Comparison of ENCODE assay signal across 21 cellular contexts in the genomic region with DNA sequence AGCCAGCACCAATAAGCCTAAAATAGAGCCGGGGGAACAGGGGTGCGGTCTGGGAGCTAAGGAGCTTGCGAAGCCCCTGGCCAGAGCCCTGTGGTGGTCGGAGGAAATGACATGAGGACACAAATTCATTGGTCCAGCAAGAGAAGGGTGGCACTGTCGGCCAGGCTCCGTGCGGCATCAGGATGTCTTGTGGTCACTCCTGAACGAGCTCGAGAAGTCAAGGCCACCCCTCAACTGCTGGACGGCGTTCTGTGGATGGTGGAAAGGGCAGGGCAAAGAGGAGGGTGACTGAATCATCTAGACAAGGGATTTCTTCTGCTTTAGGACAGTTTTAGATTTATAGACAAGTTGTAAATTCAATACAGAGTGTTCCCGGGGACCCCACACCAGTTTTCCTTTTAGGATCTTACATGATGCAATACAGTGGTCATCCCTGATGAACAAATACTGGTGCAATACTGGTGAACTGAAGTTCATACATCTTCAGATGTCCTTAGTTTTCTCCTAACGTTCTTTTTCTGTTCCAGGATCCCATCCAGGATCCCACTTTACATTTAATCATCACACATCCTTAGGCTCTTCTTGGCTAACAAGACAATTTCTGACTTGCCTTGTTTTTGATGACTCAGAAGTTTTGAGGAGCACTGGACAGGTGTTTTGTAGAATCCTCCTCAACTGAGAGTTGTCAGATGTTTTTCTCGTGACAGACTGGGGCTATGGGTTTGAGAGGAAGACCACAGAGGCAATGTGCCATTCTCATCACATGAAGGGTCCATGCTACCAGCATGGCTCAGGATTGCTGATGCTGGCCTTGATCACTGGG. TPM values are rescaled to one million over a fixed set of nuclear protein-coding genes. Genes with fewer than 3 reads are reported as not detected.
A peak's percentile ranks its signal among the peaks of the same experiment; 100 is the strongest.
DNase-seq lines count a peak whose midpoint lies in the region; ATAC-seq, FAIRE-seq and TF ChIP-seq lines count a peak whose summit lies in the region.
"Had no signal": no experiment of that assay in that cellular context is flagged by ENCODE, and none has a peak within 500 bp of the region (broad histone marks: within the 10 kb centered on the region; RNA-seq: fewer than 3 reads in every experiment).

No MANE protein-coding gene starts in this region.

- H3K27ac Mint-ChIP-seq in Caco-2 (ENCODE audit: unreplicated experiment) (peak overlapping the region; percentile 24), astrocyte (ENCODE audit: unreplicated experiment) (peak overlapping the region; percentile 68)
- H3K27ac Mint-ChIP-seq: B cell, GM23338 had no signal

- H3K4me1 ChIP-seq in A549 (peaks cover 47% of the 10 kb centered on the region), Caco-2 (0 out of 2 replicates have a peak, but pooled peaks cover 3% of the 10 kb centered on the region), astrocyte (ENCODE audit: insufficient read depth, low read length) (peaks cover 7% of the 10 kb centered on the region), keratinocyte (ENCODE audit: control insufficient read depth, extremely low read depth, insufficient read depth, low read length) (peaks cover 25% of the 10 kb centered on the region)

- intact Hi-C loops in Caco-2 (cut with micrococcal nuclease; ENCODE audit: unreplicated experiment): no loop called here

- DNase-seq in A549 (ENCODE audit: low read depth in 1 of 2, low spot score in 1 of 2): no peak
- DNase-seq in Caco-2: no peak
- DNase-seq in astrocyte (ENCODE audit: low read depth): no peak
- DNase-seq in keratinocyte (ENCODE audit: low read depth, low spot score): no peak
- DNase-seq in Ammon's horn (ENCODE audit: low spot score): no peak
- DNase-seq in COR-L47 (lab: John Stamatoyannopoulos, UW): no peak
- DNase-seq: DMS53, EL, KG1, NCI-H1417, NCI-H187 treated with DMSO at 0.1 percent for 48 hours, NCI-H226, NCI-H524, NCI-H82, SHP77 treated with DMSO at 0.1 percent for 48 hours, SK-N-SH had no signal

- H3K79me2 ChIP-seq in astrocyte (ENCODE audit: insufficient read depth, low read length) (no peaks in the 10 kb centered on the region), keratinocyte (ENCODE audit: control insufficient read depth, insufficient read depth, low read length) (no peaks in the 10 kb centered on the region)

- no peaks in the 10 kb centered on the region for H3K9me1 ChIP-seq in keratinocyte (ENCODE audit: control insufficient read depth, extremely low read depth, insufficient read depth, low read length)

- no peak overlapping the region for H3K9ac ChIP-seq in astrocyte (ENCODE audit: low read length)
- H3K9ac ChIP-seq in keratinocyte (ENCODE audit: control insufficient read depth, extremely low read depth, insufficient read depth, low read length): no peak overlapping the region
- H3K9ac ChIP-seq: SK-N-SH had no signal

- dilution Hi-C loops in keratinocyte (cut with MboI; ENCODE audit: extremely low pct_ligation_motif_present, low sequenced_read_pairs): no loop called here

- TF ChIP-seq POLR2A in A549 (IDR thresholded peaks at IDR 0.05; ENCODE audit: low read length): no peak

- H3K9me3 ChIP-seq in A549 (no peaks in the 10 kb centered on the region), Caco-2 (no peaks in the 10 kb centered on the region), astrocyte (ENCODE audit: insufficient read depth, low read depth, low read length) (no peaks in the 10 kb centered on the region), keratinocyte (ENCODE audit: control insufficient read depth, low read depth, low read length) (no peaks in the 10 kb centered on the region)
- H3K9me3 ChIP-seq: SK-N-SH had no signal

- POLR2A ChIA-PET in A549 (lab: Yijun Ruan, JAX): no interaction called here
- POLR2A ChIA-PET in Caco-2 (lab: Charles Lee): no interaction called here

- H3K4me1 Mint-ChIP-seq in Caco-2 (ENCODE audit: low read depth, unreplicated experiment): no peaks in the 10 kb centered on the region
- H3K4me1 Mint-ChIP-seq in astrocyte (ENCODE audit: low read depth, unreplicated experiment): peaks cover 4% of the 10 kb centered on the region
- H3K4me1 Mint-ChIP-seq: B cell had no signal

- WGBS in A549 (ENCODE audit: missing lambda C conversion rate): 82% methylated on average over 14 of the region's 14 CpGs

- no peak for TF ChIP-seq RAD21 in A549 (conservative IDR thresholded peaks at IDR 0.05 in 1 of 2, IDR thresholded peaks at IDR 0.05 in 1 of 2)

- ATAC-seq in A549 (no peak), HG02759 (IDR thresholded peaks at IDR 0.05; ENCODE audit: unreplicated experiment) (no peak)
- ATAC-seq: GM12878, GM23338 had no signal

- H3K4me2 ChIP-seq in A549 (no peak overlapping the region), astrocyte (ENCODE audit: low read length) (no peak overlapping the region), keratinocyte (ENCODE audit: control insufficient read depth, extremely low read depth, insufficient read depth, low read depth, low read length) (no peak overlapping the region)
- H3K4me2 ChIP-seq: GM23338, SK-N-SH had no signal

- H3K27ac ChIP-seq in A549 (peak overlapping the region; percentile 29 to 40; a peak in 3 of 6 replicates), astrocyte (ENCODE audit: low read depth, low read length) (no peak overlapping the region), keratinocyte (ENCODE audit: control insufficient read depth, insufficient read depth, low read length) (no peak overlapping the region)

- TF ChIP-seq EP300 in A549 (IDR thresholded peaks at IDR 0.05): no peak

- H3K27me3 Mint-ChIP-seq in Caco-2 (ENCODE audit: insufficient read depth, unreplicated experiment): no peaks in the 10 kb centered on the region
- peaks cover 45% of the 10 kb centered on the region for H3K27me3 Mint-ChIP-seq in astrocyte (ENCODE audit: low read depth, unreplicated experiment)
- H3K27me3 Mint-ChIP-seq: B cell had no signal

- H4K20me1 ChIP-seq in astrocyte (ENCODE audit: insufficient read depth, low read length): no peaks in the 10 kb centered on the region
- H4K20me1 ChIP-seq in keratinocyte (ENCODE audit: control insufficient read depth, extremely low read depth, insufficient read depth, low read length): no peaks in the 10 kb centered on the region

- no peaks in the 10 kb centered on the region for H3K27me3 ChIP-seq in Caco-2 (replicated peaks; ENCODE audit: control insufficient read depth, insufficient read depth, low read length)
- peaks cover 25% of the 10 kb centered on the region for H3K27me3 ChIP-seq in astrocyte (ENCODE audit: insufficient read depth, low read length)
- peaks cover 16% of the 10 kb centered on the region for H3K27me3 ChIP-seq in keratinocyte (ENCODE audit: control insufficient read depth, extremely low read depth, insufficient read depth, low read length)

- CTCF ChIA-PET in A549 (lab: Yijun Ruan, JAX): interaction anchor here (0.6 to 1.0 kb wide), 5 partner anchors 9 to 588 kb away, joined by 3 read pairs; a partner anchor contains a TSS
- CTCF ChIA-PET in Caco-2 (lab: Charles Lee): no interaction called here

- H3K36me3 ChIP-seq in Caco-2 (ENCODE audit: control insufficient read depth, insufficient read depth, low read length): no peaks in the 10 kb centered on the region
- no peaks in the 10 kb centered on the region for H3K36me3 ChIP-seq in astrocyte (ENCODE audit: insufficient read depth, low read length)
- no peaks in the 10 kb centered on the region for H3K36me3 ChIP-seq in keratinocyte (ENCODE audit: control insufficient read depth in 2 of 2, extremely low read depth in 1 of 2, insufficient read depth in 2 of 2, low read length in 2 of 2)

- no peaks in the 10 kb centered on the region for H3K9me3 Mint-ChIP-seq in Caco-2 (ENCODE audit: unreplicated experiment)
- H3K9me3 Mint-ChIP-seq in astrocyte (ENCODE audit: unreplicated experiment): peaks cover 6% of the 10 kb centered on the region
- H3K9me3 Mint-ChIP-seq: GM23338 had no signal

- BruUV-seq in Caco-2 (replicated peaks; lab: Mats Ljungman, UMichigan): no TSS peak

- H3K36me3 Mint-ChIP-seq in Caco-2 (ENCODE audit: insufficient read depth, unreplicated experiment) (no peaks in the 10 kb centered on the region), astrocyte (ENCODE audit: low read depth, unreplicated experiment) (no peaks in the 10 kb centered on the region)

- TF ChIP-seq CTCF in A549 (IDR thresholded peaks at IDR 0.05) (no peak), Caco-2 (IDR thresholded peaks at IDR 0.05; ENCODE audit: insufficient read depth in 1 of 2, low read depth in 1 of 2, low read length in 1 of 2, severe bottlenecking in 1 of 2, unreplicated experiment in 1 of 2) (no peak), astrocyte (IDR thresholded peaks at IDR 0.05; ENCODE audit: insufficient read depth, low read depth, low read length) (no peak), keratinocyte (optimal IDR thresholded peaks at IDR 0.05 in 1 of 3, IDR thresholded peaks at IDR 0.05 in 1 of 3, conservative IDR thresholded peaks at IDR 0.05 in 1 of 3; ENCODE audit: extremely low read depth in 1 of 3, insufficient read depth in 2 of 3, low read length in 3 of 3) (no peak)

- H2AFZ ChIP-seq in astrocyte (ENCODE audit: low read depth, low read length) (no peak overlapping the region), keratinocyte (ENCODE audit: control insufficient read depth, low read length) (no peak overlapping the region)
- H2AFZ ChIP-seq: GM23338 had no signal

- H3K4me3 ChIP-seq in A549: no peak overlapping the region
- no peak overlapping the region for H3K4me3 ChIP-seq in Caco-2 (ENCODE audit: low read depth, low read length)
- no peak overlapping the region for H3K4me3 ChIP-seq in astrocyte (ENCODE audit: insufficient read depth, low read depth, low read length)
- no peak overlapping the region for H3K4me3 ChIP-seq in keratinocyte (ENCODE audit: control insufficient read depth in 2 of 3, extremely low read depth in 1 of 3, insufficient read depth in 2 of 3, low read depth in 1 of 3, low read length in 3 of 3)
- H3K4me3 ChIP-seq: GM12878, GM23338 had no signal

- FAIRE-seq in A549 (lab: Jason Lieb, UNC) (no peak), astrocyte (lab: Jason Lieb, UNC) (no peak), keratinocyte (lab: Jason Lieb, UNC) (peak; percentile 85)
- FAIRE-seq: GM12878 had no signal

- H3K4me3 Mint-ChIP-seq in Caco-2 (ENCODE audit: unreplicated experiment) (no peak overlapping the region), astrocyte (ENCODE audit: unreplicated experiment) (no peak overlapping the region)
- H3K4me3 Mint-ChIP-seq: B cell, GM23338 had no signal

RNA-seq across cellular contexts. Expression of a gene that starts 13.2 kb away (rescaled TPM):
- polyA plus RNA-seq in A549 (2011; rRNA removed): 0.26 and 0.32 TPM in 2 replicates
- 0.01 and 0.03 TPM in 2 replicates for polyA plus RNA-seq in A549 (2012; cell fraction: cytosol; rRNA removed)
- 0.04 TPM in 2 replicates for polyA plus RNA-seq in A549 (2012; cell fraction: nucleus; rRNA removed)
- 0.03 to 0.05 TPM (median 0.04 TPM) in 3 replicates for polyA plus RNA-seq in A549 (2017; fragmentation: RNase III; extraction: RNeasy Plus Mini Kit Qiagen cat#74134 plus additional on column Dnase treatment)
- 0.17 and 0.19 TPM in 2 replicates for polyA minus RNA-seq in A549 (2011; rRNA and poly(A)+ RNA removed)
- total RNA-seq in Caco-2 (2022): 0.82 and 0.95 TPM in 2 replicates
- 0.12 TPM in 1 of 2 replicates, not detected in the other for total RNA-seq in astrocyte
- 0.21 to 0.27 TPM (median 0.27 TPM) in 3 replicates for polyA plus RNA-seq in keratinocyte
- 0.26 TPM for polyA plus RNA-seq in keratinocyte (2011; ENCODE audit: low read depth)
- polyA plus RNA-seq in keratinocyte (2011; cell fraction: cytosol; rRNA removed): 0.14 and 0.16 TPM in 2 replicates
- 0.75 and 1.1 TPM in 2 replicates for polyA plus RNA-seq in keratinocyte (2011; cell fraction: nucleus; rRNA removed)
- polyA plus RNA-seq in keratinocyte (2012; ENCODE audit: low replicate concordance): 0.21 and 0.23 TPM in 2 replicates
- polyA minus RNA-seq in keratinocyte: 0.20 to 0.51 TPM (median 0.30 TPM) in 3 replicates
- not detected for polyA minus RNA-seq in keratinocyte (2011; cell fraction: cytosol; rRNA and poly(A)+ RNA removed)
- polyA minus RNA-seq in keratinocyte (2011; cell fraction: nucleus; rRNA and poly(A)+ RNA removed): 0.84 and 1.6 TPM in 2 replicates
- total RNA-seq: B cell, GM12878, GM23338, RPMI7951 had no signal
- polyA plus RNA-seq: GM23338, SK-N-SH had no signal

Comparison
In these comparisons a context has a peak if more than half of its experiments do, and no peak if none do; other contexts are left out.
1. H3K27ac ChIP-seq: peak in A549 (2 of 2); none in astrocyte (single experiment) and keratinocyte (single experiment).